Comparison of ENCODE assay signal across 18 cellular contexts in the genomic region with DNA sequence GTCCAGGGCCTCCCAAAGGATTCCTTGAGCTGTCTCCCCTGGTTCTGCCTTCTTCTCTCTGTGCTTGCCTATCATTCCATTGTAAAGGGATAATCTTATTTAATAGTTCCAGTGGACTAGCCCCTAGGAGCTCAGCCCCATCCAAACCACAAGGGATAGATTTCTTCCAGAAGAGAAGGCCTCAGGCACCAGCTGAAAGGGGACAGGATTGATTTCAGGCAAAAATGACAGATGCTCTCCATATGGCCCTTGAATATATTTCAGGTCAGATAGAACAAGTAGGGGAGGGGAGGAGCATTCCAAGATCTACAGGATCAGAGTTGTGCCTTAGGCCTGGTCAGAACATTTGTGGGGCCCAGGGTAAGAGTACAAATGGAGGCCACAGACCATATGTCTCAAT.
A peak's percentile ranks its signal among the peaks of the same experiment; 100 is the strongest.
DNase-seq lines count a peak whose midpoint lies in the region; FAIRE-seq and TF ChIP-seq lines count a peak whose summit lies in the region.
"Had no signal": no experiment of that assay in that cellular context is flagged by ENCODE, and none has a peak within 500 bp of the region (broad histone marks: within the 10 kb centered on the region; RNA-seq: fewer than 3 reads in every experiment).

No MANE protein-coding gene starts in this region.

- peak; percentile 51 for DNase-seq in D721Med (ENCODE audit: insufficient read length, low spot score)
- DNase-seq in NCI-H524 treated with DMSO at 0.1 percent for 48 hours (lab: John Stamatoyannopoulos, UW): peak; percentile 100
- DNase-seq in adipocyte (ENCODE audit: low read depth): peak; percentile 70
- no peak for DNase-seq in A172 (ENCODE audit: low spot score)
- DNase-seq in NAMALWA (ENCODE audit: low spot score): no peak
- DNase-seq in activated gamma-delta T cell (lab: John Stamatoyannopoulos, UW): no peak
- DNase-seq in NCI-H1105 treated with DMSO at 0.1 percent for 48 hours (lab: John Stamatoyannopoulos, UW): no peak
- DNase-seq: AML-193; Calu3; CD4-positive, CD25-positive, alpha-beta regulatory T cell; MM.1S; NCI-H2029 treated with DMSO at 0.1 percent for 48 hours; NCI-H226; NCI-H748 treated with DMSO at 0.1 percent for 48 hours; Right ventricle myocardium superior had no signal

- no peak overlapping the region for H3K4me3 Mint-ChIP-seq in nephron
- H3K4me3 Mint-ChIP-seq: CD4-positive, CD25-positive, alpha-beta regulatory T cell had no signal

- peaks cover 7% of the 10 kb centered on the region for H3K4me1 ChIP-seq in adipocyte (ENCODE audit: control insufficient read depth, insufficient read depth, low read length)
- H3K4me1 ChIP-seq: A549 had no signal

- peaks cover 24% of the 10 kb centered on the region for H3K27me3 Mint-ChIP-seq in nephron (ENCODE audit: low read depth)
- H3K27me3 Mint-ChIP-seq: CD4-positive, CD25-positive, alpha-beta regulatory T cell had no signal

- no peak overlapping the region for H3K9ac ChIP-seq in adipocyte (ENCODE audit: low read length)

- no peaks in the 10 kb centered on the region for H3K9me3 ChIP-seq in adipocyte (ENCODE audit: control insufficient read depth, low read length)
- H3K9me3 ChIP-seq: A549 had no signal

- no peaks in the 10 kb centered on the region for H3K36me3 Mint-ChIP-seq in nephron (ENCODE audit: low read depth)
- H3K36me3 Mint-ChIP-seq: CD4-positive, CD25-positive, alpha-beta regulatory T cell had no signal

- H3K9me3 Mint-ChIP-seq in nephron: no peaks in the 10 kb centered on the region

- peaks cover 22% of the 10 kb centered on the region for H3K27me3 ChIP-seq in adipocyte (replicated peaks; ENCODE audit: control insufficient read depth, insufficient read depth, low read length)

- H3K4me3 ChIP-seq in adipocyte (ENCODE audit: low read length): no peak overlapping the region
- H3K4me3 ChIP-seq: A549 had no signal

- no peaks in the 10 kb centered on the region for H3K36me3 ChIP-seq in adipocyte (ENCODE audit: control insufficient read depth, insufficient read depth, low read length, severe bottlenecking)

- H3K4me1 Mint-ChIP-seq in nephron: peaks cover 74% of the 10 kb centered on the region
- H3K4me1 Mint-ChIP-seq: CD4-positive, CD25-positive, alpha-beta regulatory T cell had no signal

- TF ChIP-seq CTCF in D721Med (IDR thresholded peaks at IDR 0.05; ENCODE audit: insufficient read depth, missing control alignments): no peak
- no peak for TF ChIP-seq CTCF in nephron (IDR thresholded peaks at IDR 0.05; ENCODE audit: unreplicated experiment in 3 of 3)

- peak overlapping the region; percentile 59 to 93 (median 93) for H3K27ac Mint-ChIP-seq in nephron
- H3K27ac Mint-ChIP-seq: CD4-positive, CD25-positive, alpha-beta regulatory T cell had no signal

- FAIRE-seq in D721Med (lab: Jason Lieb, UNC): no peak
- FAIRE-seq: A549, HepG2 had no signal

Comparison
In these comparisons a context has a peak if more than half of its experiments do, and no peak if none do; other contexts are left out.
1. DNase-seq: peak in D721Med (single experiment), NCI-H524 treated with DMSO at 0.1 percent for 48 hours (single experiment) and adipocyte (single experiment); none in A172 (single experiment), NAMALWA (single experiment), activated gamma-delta T cell (single experiment) and NCI-H1105 treated with DMSO at 0.1 percent for 48 hours (single experiment).